In genomic region chr22:37242395-37242918, GRCh38 we compare ENCODE assay signal across 7 cellular contexts. TPM values are rescaled to one million over a fixed set of nuclear protein-coding genes. Genes with fewer than 3 reads are reported as not detected.
DNase-seq lines count a peak whose midpoint lies in the region; ATAC-seq and TF ChIP-seq lines count a peak whose summit lies in the region.

No MANE protein-coding gene starts in this region.

- H3K4me3 Mint-ChIP-seq in T-helper 1 cell treated with Interleukin-12 subunit alpha and Interleukin-12 subunit beta and Interleukin-4 antibody, amounts not matched to agents 30 μg/mL and 1 μg/mL, for 36 hours, result peak overlapping the region; percentile 100
- H3K4me3 Mint-ChIP-seq in activated naive CD8-positive, alpha-beta T cell treated with anti-CD3 and anti-CD28 coated beads, Interleukin-2, amount 10 ng/mL, durations not matched to agents 7 days and 5 days, result peak overlapping the region; percentile 100
- H3K4me3 Mint-ChIP-seq in stimulated activated naive B cell treated with anti-CD40 and anti-IgM and Interleukin-4, amounts not matched to agents 10 μg/mL and 1 μg/mL and 100 μg/mL, for 72 hours, result peak overlapping the region; percentile 93 to 96

- H3K9me3 ChIP-seq in lung (ENCODE audit: control insufficient read depth in 2 of 2, insufficient read depth in 1 of 2, low read length in 1 of 2), result no peaks in the 10 kb centered on the region

- DNase-seq in GM19240 (ENCODE audit: insufficient read length, low spot score) (peak; percentile 90), lung (ENCODE audit: low spot score) (peak; percentile 78), 8988T (no peak)
- DNase-seq in activated naive CD8-positive, alpha-beta T cell treated with anti-CD3 and anti-CD28 coated beads, Interleukin-2, amount 10 ng/mL, durations not matched to agents 7 days and 5 days, result peak; percentile 84
- DNase-seq in stimulated activated naive B cell treated with anti-CD40 and anti-IgM and Interleukin-4, amounts not matched to agents 10 μg/mL and 1 μg/mL and 100 μg/mL, for 72 hours, result peak; percentile 93

- H3K4me3 ChIP-seq in lung, result no peak overlapping the region

- peaks cover 51% of the 10 kb centered on the region for H3K4me1 Mint-ChIP-seq in T-helper 1 cell treated with Interleukin-12 subunit alpha and Interleukin-12 subunit beta and Interleukin-4 antibody, amounts not matched to agents 30 μg/mL and 1 μg/mL, for 36 hours (ENCODE audit: low read depth)
- peaks cover 50% of the 10 kb centered on the region for H3K4me1 Mint-ChIP-seq in activated naive CD8-positive, alpha-beta T cell treated with anti-CD3 and anti-CD28 coated beads, Interleukin-2, amount 10 ng/mL, durations not matched to agents 7 days and 5 days
- H3K4me1 Mint-ChIP-seq in stimulated activated naive B cell treated with anti-CD40 and anti-IgM and Interleukin-4, amounts not matched to agents 10 μg/mL and 1 μg/mL and 100 μg/mL, for 72 hours, result peaks cover 51 to 81% of the 10 kb centered on the region in 2 donors

- peak overlapping the region in 1 of 2 donors; percentile 70 for H3K27ac ChIP-seq in lung (ENCODE audit: low read depth in 1 of 2, low read length in 1 of 2)

- H3K27me3 Mint-ChIP-seq in T-helper 1 cell treated with Interleukin-12 subunit alpha and Interleukin-12 subunit beta and Interleukin-4 antibody, amounts not matched to agents 30 μg/mL and 1 μg/mL, for 36 hours (ENCODE audit: low read depth), result no peaks in the 10 kb centered on the region
- no peaks in the 10 kb centered on the region for H3K27me3 Mint-ChIP-seq in activated naive CD8-positive, alpha-beta T cell treated with anti-CD3 and anti-CD28 coated beads, Interleukin-2, amount 10 ng/mL, durations not matched to agents 7 days and 5 days
- H3K27me3 Mint-ChIP-seq in stimulated activated naive B cell treated with anti-CD40 and anti-IgM and Interleukin-4, amounts not matched to agents 10 μg/mL and 1 μg/mL and 100 μg/mL, for 72 hours, result no peaks in the 10 kb centered on the region

- peak overlapping the region; percentile 89 for H3K27ac Mint-ChIP-seq in T-helper 1 cell treated with Interleukin-12 subunit alpha and Interleukin-12 subunit beta and Interleukin-4 antibody, amounts not matched to agents 30 μg/mL and 1 μg/mL, for 36 hours
- H3K27ac Mint-ChIP-seq in activated naive CD8-positive, alpha-beta T cell treated with anti-CD3 and anti-CD28 coated beads, Interleukin-2, amount 10 ng/mL, durations not matched to agents 7 days and 5 days, result peak overlapping the region; percentile 100
- H3K27ac Mint-ChIP-seq in stimulated activated naive B cell treated with anti-CD40 and anti-IgM and Interleukin-4, amounts not matched to agents 10 μg/mL and 1 μg/mL and 100 μg/mL, for 72 hours, result peak overlapping the region; percentile 95

- POLR2A ChIA-PET in activated naive CD8-positive, alpha-beta T cell treated with anti-CD3 and anti-CD28 coated beads, Interleukin-2, amount 10 ng/mL, durations not matched to agents 7 days and 5 days (lab: Charles Lee), result interaction anchor here (0.7 to 11.0 kb wide), 30 partner anchors 11 to 392 kb away, joined by 3 to 424 read pairs (median 8); partner anchors contain the start of genes CYTH4, IL2RB, MFNG and NCF4

- 16 to 28% methylated on average over 16 of the region's 16 CpGs for WGBS in lung, 2 donors

- H3K36me3 ChIP-seq in lung (ENCODE audit: control insufficient read depth in 2 of 2, insufficient read depth in 2 of 2, low read length in 2 of 2), result peaks cover 0 to 2% of the 10 kb centered on the region in 2 donors

- peak; percentile 60 for ATAC-seq in HG03439 (IDR thresholded peaks at IDR 0.05; ENCODE audit: unreplicated experiment)
- peak; percentile 68 for ATAC-seq in activated naive CD8-positive, alpha-beta T cell treated with anti-CD3 and anti-CD28 coated beads, Interleukin-2, amount 10 ng/mL, durations not matched to agents 7 days and 5 days (ENCODE audit: low read depth)
- ATAC-seq in lung (ENCODE audit: insufficient read depth, low FRiP score), result peak; percentile 63
- peak; percentile 78 to 83 for ATAC-seq in stimulated activated naive B cell treated with anti-CD40 and anti-IgM and Interleukin-4, amounts not matched to agents 10 μg/mL and 1 μg/mL and 100 μg/mL, for 72 hours (replicated peaks)

- no peaks in the 10 kb centered on the region for H3K27me3 ChIP-seq in lung (ENCODE audit: control insufficient read depth, insufficient read depth)

- no peak for TF ChIP-seq CTCF in lung (IDR thresholded peaks at IDR 0.05; ENCODE audit: control extremely low read depth, extremely low read depth)

- no peaks in the 10 kb centered on the region for H3K4me1 ChIP-seq in lung (ENCODE audit: control insufficient read depth in 2 of 2, insufficient read depth in 2 of 2, low read length in 2 of 2)

- H3K9me3 Mint-ChIP-seq in T-helper 1 cell treated with Interleukin-12 subunit alpha and Interleukin-12 subunit beta and Interleukin-4 antibody, amounts not matched to agents 30 μg/mL and 1 μg/mL, for 36 hours, result no peaks in the 10 kb centered on the region
- no peaks in the 10 kb centered on the region for H3K9me3 Mint-ChIP-seq in activated naive CD8-positive, alpha-beta T cell treated with anti-CD3 and anti-CD28 coated beads, Interleukin-2, amount 10 ng/mL, durations not matched to agents 7 days and 5 days
- H3K9me3 Mint-ChIP-seq in stimulated activated naive B cell treated with anti-CD40 and anti-IgM and Interleukin-4, amounts not matched to agents 10 μg/mL and 1 μg/mL and 100 μg/mL, for 72 hours, result no peaks in the 10 kb centered on the region

- peaks cover 50% of the 10 kb centered on the region for H3K36me3 Mint-ChIP-seq in T-helper 1 cell treated with Interleukin-12 subunit alpha and Interleukin-12 subunit beta and Interleukin-4 antibody, amounts not matched to agents 30 μg/mL and 1 μg/mL, for 36 hours (ENCODE audit: low read depth)
- peaks cover 55% of the 10 kb centered on the region for H3K36me3 Mint-ChIP-seq in activated naive CD8-positive, alpha-beta T cell treated with anti-CD3 and anti-CD28 coated beads, Interleukin-2, amount 10 ng/mL, durations not matched to agents 7 days and 5 days
- peaks cover 45 to 55% of the 10 kb centered on the region in 2 donors for H3K36me3 Mint-ChIP-seq in stimulated activated naive B cell treated with anti-CD40 and anti-IgM and Interleukin-4, amounts not matched to agents 10 μg/mL and 1 μg/mL and 100 μg/mL, for 72 hours

RNA-seq across cellular contexts. Expression of gene RAC2, which starts 1.6 kb away (rescaled TPM):
- 1,000 to 10,000 TPM in 1 of 2 experiments, 100 to 1,000 TPM in 1; 963 to 1,011 TPM for total RNA-seq in activated naive CD8-positive, alpha-beta T cell treated with anti-CD3 and anti-CD28 coated beads, Interleukin-2, amount 10 ng/mL, durations not matched to agents 7 days and 5 days
- 10 to 100 TPM; 16.7 to 81.6 TPM for total RNA-seq in lung
- 100 to 1,000 TPM in 1 of 2 donors, 10 to 100 TPM in 1; 28.9 to 217 TPM for polyA plus RNA-seq in lung

RNA-seq across cellular contexts. Expression of gene SSTR3, which starts 30.2 kb away (rescaled TPM):
- total RNA-seq in activated naive CD8-positive, alpha-beta T cell treated with anti-CD3 and anti-CD28 coated beads, Interleukin-2, amount 10 ng/mL, durations not matched to agents 7 days and 5 days, result 10 to 100 TPM; 10.1 to 11.3 TPM
- total RNA-seq in lung, result under 1 TPM; 0.09 to 0.11 TPM
- under 1 TPM; 0.04 to 0.87 TPM for polyA plus RNA-seq in lung

RNA-seq across cellular contexts. Expression of gene CYTH4, which starts 39.9 kb away (rescaled TPM):
- total RNA-seq in activated naive CD8-positive, alpha-beta T cell treated with anti-CD3 and anti-CD28 coated beads, Interleukin-2, amount 10 ng/mL, durations not matched to agents 7 days and 5 days, result 100 to 1,000 TPM; 149 to 157 TPM
- total RNA-seq in lung, result 10 to 100 TPM; 25.9 to 44.0 TPM
- polyA plus RNA-seq in lung, result 10 to 100 TPM; 10.5 to 84.2 TPM

RNA-seq across cellular contexts. Expression of gene C1QTNF6, which starts 54.4 kb away (rescaled TPM):
- total RNA-seq in activated naive CD8-positive, alpha-beta T cell treated with anti-CD3 and anti-CD28 coated beads, Interleukin-2, amount 10 ng/mL, durations not matched to agents 7 days and 5 days, result 10 to 100 TPM; 15.2 to 15.7 TPM
- 10 to 100 TPM in 1 of 2 donors, 1 to 10 TPM in 1; 4.4 to 14.0 TPM for total RNA-seq in lung
- polyA plus RNA-seq in lung, result 1 to 10 TPM; 3.8 to 4.3 TPM

Comparison
In these comparisons a context has a peak if more than half of its experiments do, and no peak if none do; other contexts are left out.
1. RNA of gene RAC2, which starts 1.6 kb away (total RNA-seq): 963 to 1,011 TPM in activated naive CD8-positive, alpha-beta T cell treated with anti-CD3 and anti-CD28 coated beads, Interleukin-2, amount 10 ng/mL, durations not matched to agents 7 days and 5 days; 16.7 to 81.6 TPM in lung; every median in the first group is over 10 times any median in the second.
2. RNA of gene SSTR3, which starts 30.2 kb away (total RNA-seq): 10.1 to 11.3 TPM in activated naive CD8-positive, alpha-beta T cell treated with anti-CD3 and anti-CD28 coated beads, Interleukin-2, amount 10 ng/mL, durations not matched to agents 7 days and 5 days; 0.09 to 0.11 TPM in lung; every median in the first group is over 4 times any median in the second.
3. Peak in every context shown above with its lines, with median percentiles within 50 percentile points of each other: ATAC-seq, H3K27ac Mint-ChIP-seq and H3K4me3 Mint-ChIP-seq.